In genomic region chr2:161388146-161388779, GRCh38 we compare ENCODE assay signal across 24 cellular contexts. TPM values are rescaled to one million over a fixed set of nuclear protein-coding genes. Genes with fewer than 3 reads are reported as not detected.
DNase-seq lines count a peak whose midpoint lies in the region; ATAC-seq, FAIRE-seq and TF ChIP-seq lines count a peak whose summit lies in the region.
"Had no signal": no experiment of that assay in that cellular context is flagged by ENCODE, and none has a peak within 500 bp of the region (broad histone marks: within the 10 kb centered on the region; RNA-seq: fewer than 3 reads in every experiment).

No MANE protein-coding gene starts in this region.

- peak; percentile 36 for ATAC-seq in GM19351 (IDR thresholded peaks at IDR 0.05; ENCODE audit: unreplicated experiment)
- peak; percentile 29 for ATAC-seq in HG02938 (IDR thresholded peaks at IDR 0.05; ENCODE audit: unreplicated experiment)
- ATAC-seq: foreskin keratinocyte; naive thymus-derived CD4-positive, alpha-beta T cell; stimulated activated naive CD8-positive, alpha-beta T cell treated with anti-CD3 and anti-CD28 coated beads, Interleukin-15, Interleukin-2, amounts not matched to agents 100 U/mL and 50 U/mL, for 24 hours had no signal

- H3K9me3 Mint-ChIP-seq in glutamatergic neuron (ENCODE audit: unreplicated experiment) = peaks cover 2% of the 10 kb centered on the region
- H3K9me3 Mint-ChIP-seq: activated T-helper 1 cell treated with anti-CD3 and anti-CD28 coated beads, Interleukin-12 subunit alpha, Interleukin-12 subunit beta, Interleukin-2, Interleukin-4 antibody, amounts not matched to agents 30 ng/mL and 10 ng/mL and 1 ng/mL, durations not matched to agents 14 hours and 24 hours and 36 hours; dendritic cell treated with granulocyte-macrophage colony-stimulating factor and Interleukin-4, amounts not matched to agents 40 ng/mL and 50 ng/mL, for 4 days; memory B cell; naive thymus-derived CD4-positive, alpha-beta T cell; T-helper 2 cell treated with Interferon-gamma antibody and Interleukin-4, amounts not matched to agents 5 μg/mL and 100 μg/mL, for 36 hours had no signal

- FAIRE-seq in D721Med (lab: Jason Lieb, UNC) = peak; percentile 46
- FAIRE-seq: H54 had no signal

- DNase-seq in D721Med (ENCODE audit: insufficient read length, low spot score) = no peak
- DNase-seq in NOMO-1 treated with dmso at 0.1 percent for 144 hours (lab: John Stamatoyannopoulos, UW; ENCODE audit: unreplicated experiment) = peak; percentile 7
- DNase-seq in glutamatergic neuron = no peak
- DNase-seq in putamen (ENCODE audit: low spot score) = no peak
- no peak for DNase-seq in amniotic stem cell (lab: John Stamatoyannopoulos, UW)
- DNase-seq in GM13977 (ENCODE audit: low spot score) = no peak
- DNase-seq: activated CD8-positive, alpha-beta memory T cell treated with anti-CD3 and anti-CD28 coated beads for 24 hours; DMS153; foreskin keratinocyte; kidney glomerular epithelial cell; naive thymus-derived CD4-positive, alpha-beta T cell; NCI-H2081; ovary; sigmoid colon; stimulated activated naive CD8-positive, alpha-beta T cell treated with anti-CD3 and anti-CD28 coated beads, Interleukin-15, Interleukin-2, amounts not matched to agents 100 U/mL and 50 U/mL, for 24 hours had no signal

- in situ Hi-C loops in GM13977 (cut with MboI; ENCODE audit: low pct_unique_long_range_greater_than_20kb, low sequenced_read_pairs, unreplicated experiment) = no loop called here

- no peaks in the 10 kb centered on the region for H3K36me3 Mint-ChIP-seq in glutamatergic neuron (ENCODE audit: unreplicated experiment)

- no peak overlapping the region for H3K27ac Mint-ChIP-seq in glutamatergic neuron (ENCODE audit: unreplicated experiment)
- H3K27ac Mint-ChIP-seq: activated T-helper 1 cell treated with anti-CD3 and anti-CD28 coated beads, Interleukin-12 subunit alpha, Interleukin-12 subunit beta, Interleukin-2, Interleukin-4 antibody, amounts not matched to agents 30 ng/mL and 10 ng/mL and 1 ng/mL, durations not matched to agents 14 hours and 24 hours and 36 hours; dendritic cell treated with granulocyte-macrophage colony-stimulating factor and Interleukin-4, amounts not matched to agents 40 ng/mL and 50 ng/mL, for 4 days; memory B cell; naive thymus-derived CD4-positive, alpha-beta T cell; T-helper 2 cell treated with Interferon-gamma antibody and Interleukin-4, amounts not matched to agents 5 μg/mL and 100 μg/mL, for 36 hours had no signal

- no peak overlapping the region for H3K4me3 Mint-ChIP-seq in glutamatergic neuron (ENCODE audit: unreplicated experiment)
- H3K4me3 Mint-ChIP-seq: activated T-helper 1 cell treated with anti-CD3 and anti-CD28 coated beads, Interleukin-12 subunit alpha, Interleukin-12 subunit beta, Interleukin-2, Interleukin-4 antibody, amounts not matched to agents 30 ng/mL and 10 ng/mL and 1 ng/mL, durations not matched to agents 14 hours and 24 hours and 36 hours; dendritic cell treated with granulocyte-macrophage colony-stimulating factor and Interleukin-4, amounts not matched to agents 40 ng/mL and 50 ng/mL, for 4 days; memory B cell; naive thymus-derived CD4-positive, alpha-beta T cell; T-helper 2 cell treated with Interferon-gamma antibody and Interleukin-4, amounts not matched to agents 5 μg/mL and 100 μg/mL, for 36 hours had no signal

- H3K4me1 Mint-ChIP-seq in glutamatergic neuron (ENCODE audit: low read depth, unreplicated experiment) = peaks cover 4% of the 10 kb centered on the region
- H3K4me1 Mint-ChIP-seq: memory B cell had no signal

- no peaks in the 10 kb centered on the region for H3K27me3 Mint-ChIP-seq in glutamatergic neuron (ENCODE audit: unreplicated experiment)
- H3K27me3 Mint-ChIP-seq: dendritic cell treated with granulocyte-macrophage colony-stimulating factor and Interleukin-4, amounts not matched to agents 40 ng/mL and 50 ng/mL, for 4 days; memory B cell; naive thymus-derived CD4-positive, alpha-beta T cell had no signal

- no peak for TF ChIP-seq CTCF in D721Med (IDR thresholded peaks at IDR 0.05; ENCODE audit: insufficient read depth, missing control alignments)
- no peak for TF ChIP-seq CTCF in glutamatergic neuron (IDR thresholded peaks at IDR 0.05; ENCODE audit: partially characterized antibody, unreplicated experiment)
- TF ChIP-seq CTCF in GM13977 (IDR thresholded peaks at IDR 0.05; ENCODE audit: extremely low read depth, insufficient read depth, missing control alignments) = no peak

RNA-seq across cellular contexts. Expression of gene TBR1, which starts 27.8 kb away (rescaled TPM):
- total RNA-seq in glutamatergic neuron (ENCODE audit: unreplicated experiment) = not detected
- total RNA-seq: activated T-helper 1 cell treated with anti-CD3 and anti-CD28 coated beads, Interleukin-12 subunit alpha, Interleukin-12 subunit beta, Interleukin-2, Interleukin-4 antibody, amounts not matched to agents 30 ng/mL and 10 ng/mL and 1 ng/mL, durations not matched to agents 14 hours and 24 hours and 36 hours; foreskin keratinocyte; ovary; sigmoid colon; SK-MEL-5; tibial nerve had no signal
